In the genomic region with DNA sequence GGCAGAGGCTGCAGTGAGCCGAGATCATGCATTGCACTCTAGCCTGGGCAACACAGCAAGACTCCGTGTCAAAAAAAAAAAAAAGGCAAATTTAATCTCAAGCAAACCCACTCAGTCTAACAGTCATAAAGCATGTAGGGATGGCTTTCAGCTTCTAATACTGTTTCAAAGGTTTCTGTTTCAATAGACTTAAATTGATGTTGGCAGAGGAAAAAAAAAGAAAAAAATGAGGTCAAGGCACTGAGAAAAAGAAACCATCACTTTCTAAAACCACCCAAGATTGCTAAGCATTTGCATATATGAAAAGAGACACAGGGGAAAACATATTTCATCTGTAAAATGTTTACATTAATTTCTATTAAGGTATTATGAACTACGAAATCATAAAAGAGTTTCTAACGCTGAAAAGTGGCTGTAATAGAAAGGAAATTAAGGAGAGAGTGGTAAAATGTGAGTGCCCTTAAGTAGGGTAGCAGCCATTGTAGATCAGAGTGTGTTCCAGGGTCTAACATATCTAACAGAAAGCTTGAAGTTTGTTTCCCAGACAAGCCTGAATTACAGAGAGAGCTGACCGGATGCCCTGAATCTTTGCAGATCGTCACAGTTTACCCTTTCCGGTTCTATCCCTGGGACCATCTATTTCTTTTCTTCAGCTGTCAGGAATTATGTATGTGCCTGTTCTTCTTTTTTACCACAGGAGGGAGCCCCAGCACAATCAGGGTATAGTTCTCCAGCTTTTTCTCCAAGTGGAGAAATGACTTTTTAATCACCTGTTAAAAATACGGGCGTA, we compare ENCODE assay signal across 9 cellular contexts.
A peak's percentile ranks its signal among the peaks of the same experiment; 100 is the strongest.
DNase-seq lines count a peak whose midpoint lies in the region; ATAC-seq and TF ChIP-seq lines count a peak whose summit lies in the region.
"Had no signal": no experiment of that assay in that cellular context is flagged by ENCODE, and none has a peak within 500 bp of the region (broad histone marks: within the 10 kb centered on the region; RNA-seq: fewer than 3 reads in every experiment).

No MANE protein-coding gene starts in this region.

- intact Hi-C loops in CD14-positive monocyte (cut with micrococcal nuclease), result no loop called here

- H3K4me3 ChIP-seq in cardiac fibroblast (replicated peaks in 1 of 2; ENCODE audit: low read depth in 2 of 2, low read length in 2 of 2), result no peak overlapping the region

- H3K9me3 Mint-ChIP-seq in CD14-positive monocyte (no peaks in the 10 kb centered on the region), mesothelial cell of epicardium (no peaks in the 10 kb centered on the region)

- no peak overlapping the region for H3K27ac Mint-ChIP-seq in CD14-positive monocyte
- no peak overlapping the region for H3K27ac Mint-ChIP-seq in mesothelial cell of epicardium

- peaks cover 2 to 11% (median 5%) of the 10 kb centered on the region in 3 donors for H3K27me3 Mint-ChIP-seq in CD14-positive monocyte (ENCODE audit: low read depth in 3 of 3)
- H3K27me3 Mint-ChIP-seq in mesothelial cell of epicardium (ENCODE audit: low read depth), result peaks cover 2% of the 10 kb centered on the region

- peak; percentile 45 for TF ChIP-seq CTCF in CD14-positive monocyte (IDR thresholded peaks at IDR 0.05)
- TF ChIP-seq CTCF in cardiac fibroblast (IDR thresholded peaks at IDR 0.05; ENCODE audit: low read depth, low read length), result peak; percentile 60
- peak; percentile 72 for TF ChIP-seq CTCF in mesothelial cell of epicardium (IDR thresholded peaks at IDR 0.05; ENCODE audit: unreplicated experiment)

- no peak for DNase-seq in CD14-positive monocyte (ENCODE audit: low spot score)
- DNase-seq in NCI-H748 treated with DMSO at 0.1 percent for 48 hours (lab: John Stamatoyannopoulos, UW), result peak; percentile 54
- peak; percentile 41 to 57 for DNase-seq in cardiac fibroblast (ENCODE audit: low read depth in 2 of 2)
- no peak for DNase-seq in mesothelial cell of epicardium (ENCODE audit: low spot score in 2 of 2, unreplicated experiment in 2 of 2)
- DNase-seq in GM19238 (ENCODE audit: insufficient read length, low spot score), result no peak
- no peak for DNase-seq in activated CD8-positive, alpha-beta memory T cell treated with anti-CD3 and anti-CD28 coated beads, Interleukin-2, amount 50 U/mL, for 4 hours
- DNase-seq: left cardiac atrium had no signal

- H3K36me3 Mint-ChIP-seq in CD14-positive monocyte (no peaks in the 10 kb centered on the region), mesothelial cell of epicardium (no peaks in the 10 kb centered on the region)

- ATAC-seq in GM18907 (IDR thresholded peaks at IDR 0.05; ENCODE audit: unreplicated experiment) (peak; percentile 72), HG03378 (IDR thresholded peaks at IDR 0.05; ENCODE audit: unreplicated experiment) (peak; percentile 68)

- H3K4me3 Mint-ChIP-seq in CD14-positive monocyte, result no peak overlapping the region
- no peak overlapping the region for H3K4me3 Mint-ChIP-seq in mesothelial cell of epicardium

- H3K4me1 Mint-ChIP-seq in CD14-positive monocyte (no peaks in the 10 kb centered on the region), mesothelial cell of epicardium (peaks cover 26% of the 10 kb centered on the region)

Comparison
In these comparisons a context has a peak if more than half of its experiments do, and no peak if none do; other contexts are left out.
1. DNase-seq: peak in NCI-H748 treated with DMSO at 0.1 percent for 48 hours (single experiment) and cardiac fibroblast (2 of 2); none in CD14-positive monocyte (single experiment), mesothelial cell of epicardium (0 of 2), GM19238 (single experiment) and activated CD8-positive, alpha-beta memory T cell treated with anti-CD3 and anti-CD28 coated beads, Interleukin-2, amount 50 U/mL, for 4 hours (single experiment).
2. Peak in every context shown above with its lines, with median percentiles within 50 percentile points of each other: CTCF ChIP-seq.